ENCODE assay signal across 8 cellular contexts in genomic region chr10:62050941-62051433, GRCh38.
DNase-seq lines count a peak whose midpoint lies in the region; ATAC-seq and TF ChIP-seq lines count a peak whose summit lies in the region.

No MANE protein-coding gene starts in this region.

- ATAC-seq in GM18868 (IDR thresholded peaks at IDR 0.05; ENCODE audit: unreplicated experiment) (peak; percentile 40), HG03045 (IDR thresholded peaks at IDR 0.05; ENCODE audit: unreplicated experiment) (peak; percentile 42)

- DNase-seq in T-helper 1 cell (peak; percentile 39 to 96 (median 65)), astrocyte of the spinal cord (ENCODE audit: low read depth, low spot score) (peak; percentile 91), left kidney (ENCODE audit: low read depth, low spot score) (peak; percentile 82), DMS79 treated with DMSO at 0.1 percent for 48 hours (lab: John Stamatoyannopoulos, UW) (no peak), NCI-H1930 (lab: John Stamatoyannopoulos, UW) (no peak)
- peak; percentile 85 for DNase-seq in stimulated activated CD4-positive, alpha-beta T cell treated with anti-CD3 and anti-CD28 coated beads, Interleukin-4, amount 100 ng/mL, for 24 hours

- peak overlapping the region; percentile 78 for H3K4me3 ChIP-seq in astrocyte of the spinal cord (ENCODE audit: low read depth, low read length)

- in situ Hi-C loops in astrocyte of the spinal cord (cut with HindIII; ENCODE audit: low sequenced_read_pairs), result no loop called here

- TF ChIP-seq CTCF in astrocyte of the spinal cord (IDR thresholded peaks at IDR 0.05; ENCODE audit: low read depth, low read length), result no peak

Comparison
In these comparisons a context has a peak if more than half of its experiments do, and no peak if none do; other contexts are left out.
1. DNase-seq: peak in T-helper 1 cell (5 of 5), astrocyte of the spinal cord (single experiment), left kidney (single experiment) and stimulated activated CD4-positive, alpha-beta T cell treated with anti-CD3 and anti-CD28 coated beads, Interleukin-4, amount 100 ng/mL, for 24 hours (single experiment); none in DMS79 treated with DMSO at 0.1 percent for 48 hours (single experiment) and NCI-H1930 (0 of 2).